16 cellular contexts compared by ENCODE assay signal in genomic region chr1:241641748-241642592, GRCh38. TPM values are rescaled to one million over a fixed set of nuclear protein-coding genes. Genes with fewer than 3 reads are reported as not detected.
A peak's percentile ranks its signal among the peaks of the same experiment; 100 is the strongest.
DNase-seq lines count a peak whose midpoint lies in the region; ATAC-seq and TF ChIP-seq lines count a peak whose summit lies in the region.
"Had no signal": no experiment of that assay in that cellular context is flagged by ENCODE, and none has a peak within 500 bp of the region (broad histone marks: within the 10 kb centered on the region; RNA-seq: fewer than 3 reads in every experiment).

No MANE protein-coding gene starts in this region.

- ATAC-seq in naive B cell (ENCODE audit: low read depth in 2 of 2) = no peak
- no peak for ATAC-seq in HG03280 (IDR thresholded peaks at IDR 0.05; ENCODE audit: unreplicated experiment)
- ATAC-seq: CD8-positive, alpha-beta T cell; pancreas had no signal

- H3K4me3 ChIP-seq in CD4-positive, alpha-beta memory T cell (ENCODE audit: low read length in 2 of 2) = no peak overlapping the region
- no peak overlapping the region for H3K4me3 ChIP-seq in colonic mucosa
- H3K4me3 ChIP-seq: pancreas had no signal

- peaks cover 0 to 3% (median 0%) of the 10 kb centered on the region in 8 donors for H3K9me3 Mint-ChIP-seq in CD4-positive, alpha-beta memory T cell
- H3K9me3 Mint-ChIP-seq in naive B cell (peaks cover 0 to 7% (median 5%) of the 10 kb centered on the region in 7 donors), glutamatergic neuron (ENCODE audit: unreplicated experiment) (peaks cover 3% of the 10 kb centered on the region)

- H3K9me3 ChIP-seq in CD4-positive, alpha-beta memory T cell (ENCODE audit: control insufficient read depth in 1 of 2, low read length in 2 of 2) = no peaks in the 10 kb centered on the region
- no peaks in the 10 kb centered on the region for H3K9me3 ChIP-seq in colonic mucosa
- H3K9me3 ChIP-seq: pancreas had no signal

- H3K27ac Mint-ChIP-seq in CD4-positive, alpha-beta memory T cell = peak overlapping the region in 4 of 7 donors; percentile 12 to 84 (median 54)
- H3K27ac Mint-ChIP-seq in naive B cell (peak overlapping the region in 4 of 6 donors; percentile 53 to 97 (median 83)), glutamatergic neuron (ENCODE audit: unreplicated experiment) (no peak overlapping the region)

- H3K27me3 ChIP-seq in CD4-positive, alpha-beta memory T cell (ENCODE audit: insufficient read depth, low read length) = no peaks in the 10 kb centered on the region
- no peaks in the 10 kb centered on the region for H3K27me3 ChIP-seq in colonic mucosa
- H3K27me3 ChIP-seq: pancreas had no signal

- no peak overlapping the region for H3K9ac ChIP-seq in colonic mucosa (ENCODE audit: low read depth in 2 of 2, low read length in 2 of 2)

- H3K27ac ChIP-seq in CD4-positive, alpha-beta memory T cell (ENCODE audit: low read depth, low read length) = no peak overlapping the region
- peak overlapping the region; percentile 3 for H3K27ac ChIP-seq in colonic mucosa
- H3K27ac ChIP-seq: pancreas had no signal

- no peaks in the 10 kb centered on the region for H3K27me3 Mint-ChIP-seq in CD4-positive, alpha-beta memory T cell
- H3K27me3 Mint-ChIP-seq in naive B cell (no peaks in the 10 kb centered on the region), glutamatergic neuron (ENCODE audit: unreplicated experiment) (peaks cover 4% of the 10 kb centered on the region)

- intact Hi-C loops in CD4-positive, alpha-beta memory T cell (cut with micrococcal nuclease) = loop anchor here (2.0 kb wide), 1 partner anchor 1613 kb away; the partner anchor contains the start of gene CEP170
- intact Hi-C loops in colonic mucosa (cut with DNase I) = no loop called here

- H3K4me3 Mint-ChIP-seq in CD4-positive, alpha-beta memory T cell = peak overlapping the region in 2 of 8 donors; percentile 10 to 81
- peak overlapping the region in 4 of 8 donors; percentile 86 to 98 (median 92) for H3K4me3 Mint-ChIP-seq in naive B cell
- H3K4me3 Mint-ChIP-seq in glutamatergic neuron (ENCODE audit: unreplicated experiment) = no peak overlapping the region

- no peaks in the 10 kb centered on the region for H3K36me3 ChIP-seq in CD4-positive, alpha-beta memory T cell (ENCODE audit: insufficient read depth, low read length)
- no peaks in the 10 kb centered on the region for H3K36me3 ChIP-seq in colonic mucosa
- H3K36me3 ChIP-seq: pancreas had no signal

- no peak for TF ChIP-seq CTCF in colonic mucosa (IDR thresholded peaks at IDR 0.05)
- no peak for TF ChIP-seq CTCF in glutamatergic neuron (IDR thresholded peaks at IDR 0.05; ENCODE audit: partially characterized antibody, unreplicated experiment)

- no peak for DNase-seq in CD4-positive, alpha-beta memory T cell
- DNase-seq in LoVo (ENCODE audit: low spot score) (peak; percentile 68), colonic mucosa (no peak), naive B cell (no peak), glutamatergic neuron (no peak), islet precursor cell (no peak), globus pallidus (ENCODE audit: low spot score) (no peak)
- DNase-seq: CD8-positive, alpha-beta T cell; NCI-H187; pancreas; stimulated activated CD4-positive, alpha-beta T cell treated with anti-CD3 and anti-CD28 coated beads, Interleukin-4, amount 100 ng/mL, for 24 hours had no signal

- CTCF ChIA-PET in CD4-positive, alpha-beta memory T cell (lab: Charles Lee; ENCODE audit: partially characterized antibody) = interaction anchor here (1.0 to 2.2 kb wide), 3 partner anchors 10 to 357 kb away, joined by 4 to 10 read pairs (median 5); partner anchors contain the start of gene MAP1LC3C

- H3K4me1 Mint-ChIP-seq in CD4-positive, alpha-beta memory T cell = peaks cover 16 to 32% (median 22%) of the 10 kb centered on the region in 4 donors
- peaks cover 20 to 33% (median 29%) of the 10 kb centered on the region in 3 donors for H3K4me1 Mint-ChIP-seq in naive B cell
- peaks cover 15% of the 10 kb centered on the region for H3K4me1 Mint-ChIP-seq in glutamatergic neuron (ENCODE audit: low read depth, unreplicated experiment)

- POLR2A ChIA-PET in CD4-positive, alpha-beta memory T cell (lab: Charles Lee; ENCODE audit: partially characterized antibody) = interaction anchor here (1.0 to 1.3 kb wide), 3 partner anchors 35 to 205 kb away, joined by 3 to 6 read pairs (median 3); partner anchors contain the start of gene FH

- H3K4me1 ChIP-seq in CD4-positive, alpha-beta memory T cell (ENCODE audit: insufficient read depth, low read length) = peaks cover 25% of the 10 kb centered on the region
- no peaks in the 10 kb centered on the region for H3K4me1 ChIP-seq in colonic mucosa

- no peaks in the 10 kb centered on the region for H3K36me3 Mint-ChIP-seq in CD4-positive, alpha-beta memory T cell
- H3K36me3 Mint-ChIP-seq in naive B cell = no peaks in the 10 kb centered on the region
- H3K36me3 Mint-ChIP-seq in glutamatergic neuron (ENCODE audit: unreplicated experiment) = no peaks in the 10 kb centered on the region

RNA-seq across cellular contexts. Expression of gene CHML, which starts 1.8 kb away (rescaled TPM):
- total RNA-seq in CD4-positive, alpha-beta memory T cell = 1 to 10 TPM; 7.5 to 8.8 TPM
- 1 to 10 TPM; 2.2 to 2.5 TPM for polyA plus RNA-seq in CD4-positive, alpha-beta memory T cell
- total RNA-seq in colonic mucosa (10 to 100 TPM in 1 of 2 donors, 1 to 10 TPM in 1; 5.7 to 10.6 TPM), glutamatergic neuron (ENCODE audit: unreplicated experiment) (23.3 TPM)
- polyA plus RNA-seq in naive B cell (ENCODE audit: low read depth in 6 of 6) = 10 to 100 TPM in 5 of 6 donors, 1 to 10 TPM in 1; 6.5 to 17.3 (median 15.5) TPM

RNA-seq across cellular contexts. Expression of gene OPN3, which starts 1.8 kb away (rescaled TPM):
- total RNA-seq in CD4-positive, alpha-beta memory T cell = 1 to 10 TPM; 3.9 to 4.8 TPM
- 10 to 100 TPM; 12.9 to 17.5 TPM for polyA plus RNA-seq in CD4-positive, alpha-beta memory T cell
- 10 to 100 TPM; 11.7 to 39.1 TPM for total RNA-seq in colonic mucosa
- polyA plus RNA-seq in naive B cell (ENCODE audit: low read depth in 6 of 6) = 100 to 1,000 TPM; 137 to 271 (median 167) TPM
- 12.5 TPM for total RNA-seq in glutamatergic neuron (ENCODE audit: unreplicated experiment)

RNA-seq across cellular contexts. Expression of gene WDR64, which starts 10.1 kb away (rescaled TPM):
- total RNA-seq in CD4-positive, alpha-beta memory T cell = not detected
- under 1 TPM in 1 of 2 donors, not detected in 1; 0.16 TPM for polyA plus RNA-seq in CD4-positive, alpha-beta memory T cell
- total RNA-seq in colonic mucosa = not detected
- polyA plus RNA-seq in naive B cell (ENCODE audit: low read depth in 6 of 6) = under 1 TPM in 2 of 6 donors, not detected in 4; 0.14 to 0.41 TPM
- total RNA-seq in glutamatergic neuron (ENCODE audit: unreplicated experiment) = not detected
- total RNA-seq: activated CD8-positive, alpha-beta memory T cell treated with anti-CD3 and anti-CD28 coated beads for 36 hours; pancreas; T-helper 2 cell treated with Interferon-gamma antibody and Interleukin-4, amounts not matched to agents 100 ng/mL and 5 ng/mL, for 36 hours had no signal
- polyA plus RNA-seq: adipose tissue, keratinocyte, pancreas had no signal
